In the genomic region with DNA sequence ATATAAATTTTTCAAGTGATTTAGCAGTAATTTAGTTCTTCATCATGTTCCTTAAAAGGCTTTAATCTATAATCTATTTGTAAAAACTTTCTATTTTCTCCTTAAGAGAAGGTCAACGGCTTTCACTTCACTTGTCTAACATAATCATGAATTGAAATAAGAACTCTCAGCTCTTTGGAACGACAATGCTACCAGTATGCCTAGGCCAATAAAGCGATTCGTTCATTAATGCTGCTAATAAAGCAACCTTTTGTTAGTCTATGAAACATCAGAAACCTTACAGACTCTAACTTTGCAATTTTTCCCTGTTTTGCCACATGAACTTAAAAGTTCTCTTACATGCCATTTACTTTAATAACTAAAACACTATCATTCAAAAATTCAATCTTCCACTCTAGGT, we compare ENCODE assay signal across 30 cellular contexts.
"Had no signal": no experiment of that assay in that cellular context is flagged by ENCODE, and none has a peak within 500 bp of the region (broad histone marks: within the 10 kb centered on the region; RNA-seq: fewer than 3 reads in every experiment).

No MANE protein-coding gene starts in this region.

- H3K27ac ChIP-seq: adrenal gland, body of pancreas, colonic mucosa, epithelial cell of prostate, esophagus squamous epithelium, gastrocnemius medialis, thoracic aorta, uterus had no signal

- H3K4me3 Mint-ChIP-seq: activated CD4-positive, alpha-beta T cell treated with anti-CD3 and anti-CD28 coated beads for 36 hours; activated CD8-positive, alpha-beta memory T cell treated with anti-CD3 and anti-CD28 coated beads, Interleukin-2, amount 10 ng/mL, durations not matched to agents 7 days and 5 days; activated CD8-positive, alpha-beta T cell treated with anti-CD3 and anti-CD28 coated beads, Interleukin-2, amount 10 ng/mL, durations not matched to agents 7 days and 5 days; activated naive CD8-positive, alpha-beta T cell treated with anti-CD3 and anti-CD28 coated beads for 36 hours; activated T-cell treated with anti-CD3 and anti-CD28 coated beads, Interleukin-2, amount 50 U/mL, for 72 hours; mesothelial cell of epicardium; naive thymus-derived CD8-positive, alpha-beta T cell; T-helper 2 cell treated with Interferon-gamma antibody and Interleukin-4, amounts not matched to agents 5 μg/mL and 100 μg/mL, for 36 hours; type B pancreatic cell had no signal

- H3K27ac Mint-ChIP-seq: activated CD4-positive, alpha-beta T cell treated with anti-CD3 and anti-CD28 coated beads for 36 hours; activated CD8-positive, alpha-beta memory T cell treated with anti-CD3 and anti-CD28 coated beads, Interleukin-2, amount 10 ng/mL, durations not matched to agents 7 days and 5 days; activated CD8-positive, alpha-beta T cell treated with anti-CD3 and anti-CD28 coated beads, Interleukin-2, amount 10 ng/mL, durations not matched to agents 7 days and 5 days; activated naive CD8-positive, alpha-beta T cell treated with anti-CD3 and anti-CD28 coated beads for 36 hours; activated T-cell treated with anti-CD3 and anti-CD28 coated beads, Interleukin-2, amount 50 U/mL, for 72 hours; mesothelial cell of epicardium; naive thymus-derived CD8-positive, alpha-beta T cell; T-helper 2 cell treated with Interferon-gamma antibody and Interleukin-4, amounts not matched to agents 5 μg/mL and 100 μg/mL, for 36 hours; type B pancreatic cell had no signal

- H3K4me3 ChIP-seq: adrenal gland, body of pancreas, colonic mucosa, esophagus squamous epithelium, gastrocnemius medialis, skin epidermis, thoracic aorta, uterus had no signal

- H3K27me3 ChIP-seq: adrenal gland, body of pancreas, colonic mucosa, esophagus squamous epithelium, gastrocnemius medialis, uterus had no signal

- H3K9me3 Mint-ChIP-seq: activated naive CD8-positive, alpha-beta T cell treated with anti-CD3 and anti-CD28 coated beads for 36 hours; activated T-cell treated with anti-CD3 and anti-CD28 coated beads, Interleukin-2, amount 50 U/mL, for 72 hours; mesothelial cell of epicardium; naive thymus-derived CD8-positive, alpha-beta T cell; T-helper 2 cell treated with Interferon-gamma antibody and Interleukin-4, amounts not matched to agents 5 μg/mL and 100 μg/mL, for 36 hours; type B pancreatic cell had no signal

- H3K27me3 Mint-ChIP-seq: activated CD4-positive, alpha-beta T cell treated with anti-CD3 and anti-CD28 coated beads for 36 hours; activated CD8-positive, alpha-beta memory T cell treated with anti-CD3 and anti-CD28 coated beads, Interleukin-2, amount 10 ng/mL, durations not matched to agents 7 days and 5 days; activated naive CD8-positive, alpha-beta T cell treated with anti-CD3 and anti-CD28 coated beads for 36 hours; naive thymus-derived CD8-positive, alpha-beta T cell; type B pancreatic cell had no signal

- H3K36me3 Mint-ChIP-seq: mesothelial cell of epicardium had no signal

- ATAC-seq: activated CD4-positive, alpha-beta T cell treated with anti-CD3 and anti-CD28 coated beads for 36 hours; activated CD8-positive, alpha-beta memory T cell treated with anti-CD3 and anti-CD28 coated beads, Interleukin-2, amount 10 ng/mL, durations not matched to agents 7 days and 5 days; activated CD8-positive, alpha-beta T cell treated with anti-CD3 and anti-CD28 coated beads, Interleukin-2, amount 10 ng/mL, durations not matched to agents 7 days and 5 days; activated T-cell treated with anti-CD3 and anti-CD28 coated beads, Interleukin-2, amount 50 U/mL, for 72 hours; body of pancreas; gastrocnemius medialis; left cardiac atrium; naive thymus-derived CD8-positive, alpha-beta T cell; sciatic nerve; stimulated activated naive CD8-positive, alpha-beta T cell treated with anti-CD3 and anti-CD28 coated beads, Interleukin-15, Interleukin-2, amounts not matched to agents 100 U/mL and 50 U/mL, for 24 hours had no signal

- H3K9me3 ChIP-seq: adrenal gland, body of pancreas, colonic mucosa, esophagus squamous epithelium, gastrocnemius medialis, thoracic aorta, uterus had no signal

- DNase-seq: activated CD4-positive, alpha-beta T cell treated with anti-CD3 and anti-CD28 coated beads for 36 hours; activated CD4-positive, CD25-positive, alpha-beta regulatory T cell; activated CD8-positive, alpha-beta memory T cell treated with anti-CD3 and anti-CD28 coated beads, Interleukin-2, amount 10 ng/mL, durations not matched to agents 7 days and 5 days; activated CD8-positive, alpha-beta T cell treated with anti-CD3 and anti-CD28 coated beads, Interleukin-2, amount 10 ng/mL, durations not matched to agents 7 days and 5 days; activated naive CD4-positive, alpha-beta T cell; activated naive CD8-positive, alpha-beta T cell treated with anti-CD3 and anti-CD28 coated beads for 36 hours; activated T-cell treated with anti-CD3 and anti-CD28 coated beads for 4 hours; activated T-cell treated with anti-CD3 and anti-CD28 coated beads, Interleukin-2, amount 50 U/mL, for 72 hours; adrenal gland; aorta; body of pancreas; cerebellar nuclear complex; colonic mucosa; effector CD8-positive, alpha-beta T cell; esophagus squamous epithelium; gastrocnemius medialis; left cardiac atrium; mammary epithelial cell; naive thymus-derived CD8-positive, alpha-beta T cell; stimulated activated CD4-positive, alpha-beta T cell treated with anti-CD3 and anti-CD28 coated beads, Interleukin-12 subunit alpha, Interleukin-12 subunit beta, amount 100 ng/mL, for 4 hours; stimulated activated CD4-positive, alpha-beta T cell treated with anti-CD3 and anti-CD28 coated beads, Interleukin-4, amount 100 ng/mL, for 1 hour; stimulated activated naive CD8-positive, alpha-beta T cell treated with anti-CD3 and anti-CD28 coated beads, Interleukin-15, Interleukin-2, amounts not matched to agents 100 U/mL and 50 U/mL, for 24 hours; uterus had no signal

- H3K36me3 ChIP-seq: adrenal gland, colonic mucosa, gastrocnemius medialis, thoracic aorta, uterus had no signal

- H3K4me1 ChIP-seq: adrenal gland, uterus had no signal
